In the genomic region with DNA sequence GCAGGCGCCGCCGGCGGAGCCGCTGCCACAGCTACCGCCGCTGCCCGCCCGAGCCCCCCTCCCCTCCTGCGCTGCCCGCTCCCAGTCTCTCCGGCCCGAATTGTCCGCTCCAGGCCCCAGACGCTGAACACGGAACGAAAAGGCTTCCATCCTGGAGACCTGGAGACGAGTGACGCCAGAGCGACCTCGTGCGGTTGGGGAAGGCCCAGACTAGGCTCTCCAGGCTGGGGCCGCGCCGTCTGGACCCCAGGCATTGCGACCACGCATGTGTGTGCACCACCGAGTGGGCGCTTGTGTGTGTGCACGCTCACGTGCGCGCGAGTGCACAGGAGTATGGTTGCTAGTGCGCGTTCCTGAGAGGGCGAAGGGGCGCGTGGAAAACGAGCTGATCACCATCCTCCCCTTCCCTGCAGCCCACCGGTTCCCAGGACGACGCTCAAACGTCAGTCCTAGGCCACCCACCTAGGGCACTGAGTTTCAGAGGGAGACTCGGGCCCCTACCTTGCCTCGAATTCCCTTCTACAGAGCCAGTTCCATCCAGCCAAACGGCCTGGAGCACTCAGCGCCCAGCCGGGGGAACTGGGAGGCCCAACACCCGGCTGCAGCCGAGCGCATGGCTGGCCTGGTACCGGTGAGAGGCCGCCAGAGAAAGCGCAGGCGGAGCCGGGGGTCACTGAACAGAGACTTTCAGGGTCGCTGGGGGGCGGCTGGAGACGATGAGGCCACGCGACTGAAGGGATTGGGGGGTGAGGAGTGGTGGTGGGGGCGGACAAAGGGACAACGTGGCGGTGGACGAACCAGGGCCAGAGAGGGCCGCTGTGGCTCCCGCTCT, we compare ENCODE assay signal across 11 cellular contexts. TPM values are rescaled to one million over a fixed set of nuclear protein-coding genes. Genes with fewer than 3 reads are reported as not detected.
DNase-seq lines count a peak whose midpoint lies in the region; ATAC-seq and TF ChIP-seq lines count a peak whose summit lies in the region.
"Had no signal": no experiment of that assay in that cellular context is flagged by ENCODE, and none has a peak within 500 bp of the region (broad histone marks: within the 10 kb centered on the region; RNA-seq: fewer than 3 reads in every experiment).

No MANE protein-coding gene starts in this region.

- H3K4me3 ChIP-seq in hepatocyte (no peak overlapping the region), vagina (peak overlapping the region in 1 of 2 donors; percentile 7), WERI-Rb-1 (ENCODE audit: low read depth, low read length) (no peak overlapping the region)
- H3K4me3 ChIP-seq: thoracic aorta had no signal

- intact Hi-C loops in vagina (cut with DNase I), result loop anchor here (5.0 kb wide), 1 partner anchor 350 kb away; no protein-coding TSS in a partner anchor

- DNase-seq in GM03348 (ENCODE audit: low spot score), result peak; percentile 59
- peak; percentile 82 for DNase-seq in SK-N-DZ (ENCODE audit: low spot score)
- peak; percentile 76 for DNase-seq in hepatocyte (ENCODE audit: low spot score)
- no peak for DNase-seq in vagina (ENCODE audit: extremely low spot score in 2 of 2)
- no peak for DNase-seq in WERI-Rb-1
- no peak for DNase-seq in NCI-H146 treated with DMSO at 0.1 percent for 48 hours (lab: John Stamatoyannopoulos, UW; ENCODE audit: unreplicated experiment)
- DNase-seq: left cardiac atrium had no signal

- peaks cover 21% of the 10 kb centered on the region for H3K4me1 ChIP-seq in hepatocyte (ENCODE audit: insufficient read depth)
- H3K4me1 ChIP-seq in vagina, result peaks cover 55% of the 10 kb centered on the region

- H3K4me2 ChIP-seq in hepatocyte, result peak overlapping the region; percentile 80

- H3K9me2 ChIP-seq in hepatocyte (replicated peaks; ENCODE audit: insufficient read depth), result no peaks in the 10 kb centered on the region

- H3K27ac ChIP-seq in 22Rv1 (no peak overlapping the region), hepatocyte (no peak overlapping the region), vagina (no peak overlapping the region), WERI-Rb-1 (no peak overlapping the region)
- H3K27ac ChIP-seq: thoracic aorta had no signal

- 4% methylated on average over 68 of the region's 68 CpGs for WGBS in hepatocyte (ENCODE audit: low lambda C conversion rate, missing lambda C conversion rate)

- no peaks in the 10 kb centered on the region for H3K79me2 ChIP-seq in hepatocyte

- peaks cover 95% of the 10 kb centered on the region for H3K27me3 ChIP-seq in hepatocyte
- H3K27me3 ChIP-seq in vagina, result peaks cover 42% of the 10 kb centered on the region
- peaks cover 5% of the 10 kb centered on the region for H3K27me3 ChIP-seq in WERI-Rb-1 (ENCODE audit: insufficient read depth, low read depth, severe bottlenecking)

- H3K36me3 ChIP-seq in hepatocyte (replicated peaks; ENCODE audit: insufficient read depth, low read depth) (no peaks in the 10 kb centered on the region), vagina (no peaks in the 10 kb centered on the region), WERI-Rb-1 (no peaks in the 10 kb centered on the region)
- H3K36me3 ChIP-seq: thoracic aorta had no signal

- H4K20me1 ChIP-seq in hepatocyte (ENCODE audit: insufficient read depth, poor library complexity, severe bottlenecking), result no peaks in the 10 kb centered on the region

- H3K9me3 ChIP-seq in hepatocyte (ENCODE audit: low read depth) (no peaks in the 10 kb centered on the region), vagina (no peaks in the 10 kb centered on the region), WERI-Rb-1 (ENCODE audit: severe bottlenecking) (no peaks in the 10 kb centered on the region)
- H3K9me3 ChIP-seq: thoracic aorta had no signal

- peak overlapping the region; percentile 41 for H2AFZ ChIP-seq in hepatocyte

- TF ChIP-seq CTCF in 22Rv1 (IDR thresholded peaks at IDR 0.05) (peak; percentile 85), hepatocyte (IDR thresholded peaks at IDR 0.05; ENCODE audit: poor library complexity) (peak; percentile 52), vagina (IDR thresholded peaks at IDR 0.05) (no peak), WERI-Rb-1 (IDR thresholded peaks at IDR 0.05; ENCODE audit: low read depth, low read length) (no peak)

- TF ChIP-seq POLR2A in vagina (IDR thresholded peaks at IDR 0.05), result no peak

- ATAC-seq in GM19397 (IDR thresholded peaks at IDR 0.05; ENCODE audit: unreplicated experiment), result no peak

RNA-seq across cellular contexts. Expression of gene LBX1, which starts 11.6 kb away (rescaled TPM):
- not detected in 2 replicates for polyA plus RNA-seq in SK-N-DZ (2014; cell fraction: cytosol; rRNA removed)
- not detected in 2 replicates for polyA plus RNA-seq in SK-N-DZ (2014; cell fraction: nucleus; rRNA removed)
- total RNA-seq in hepatocyte (not detected in 2 replicates), vagina (not detected)
- polyA plus RNA-seq in hepatocyte, result 0.33 TPM in 1 of 2 replicates, not detected in the other
- total RNA-seq: left cardiac atrium; T-helper 1 cell treated with Interleukin-12 subunit alpha and Interleukin-12 subunit beta and Interleukin-4 antibody, amounts not matched to agents 30 ng/mL and 1 ng/mL, for 36 hours; thoracic aorta had no signal

Comparison
In these comparisons a context has a peak if more than half of its experiments do, and no peak if none do; other contexts are left out.
1. CTCF ChIP-seq: peak in 22Rv1 (single experiment) and hepatocyte (single experiment); none in vagina (0 of 3) and WERI-Rb-1 (single experiment).
2. DNase-seq: peak in GM03348 (single experiment), SK-N-DZ (single experiment) and hepatocyte (single experiment); none in vagina (0 of 2), WERI-Rb-1 (single experiment) and NCI-H146 treated with DMSO at 0.1 percent for 48 hours (single experiment).